In the genomic region with DNA sequence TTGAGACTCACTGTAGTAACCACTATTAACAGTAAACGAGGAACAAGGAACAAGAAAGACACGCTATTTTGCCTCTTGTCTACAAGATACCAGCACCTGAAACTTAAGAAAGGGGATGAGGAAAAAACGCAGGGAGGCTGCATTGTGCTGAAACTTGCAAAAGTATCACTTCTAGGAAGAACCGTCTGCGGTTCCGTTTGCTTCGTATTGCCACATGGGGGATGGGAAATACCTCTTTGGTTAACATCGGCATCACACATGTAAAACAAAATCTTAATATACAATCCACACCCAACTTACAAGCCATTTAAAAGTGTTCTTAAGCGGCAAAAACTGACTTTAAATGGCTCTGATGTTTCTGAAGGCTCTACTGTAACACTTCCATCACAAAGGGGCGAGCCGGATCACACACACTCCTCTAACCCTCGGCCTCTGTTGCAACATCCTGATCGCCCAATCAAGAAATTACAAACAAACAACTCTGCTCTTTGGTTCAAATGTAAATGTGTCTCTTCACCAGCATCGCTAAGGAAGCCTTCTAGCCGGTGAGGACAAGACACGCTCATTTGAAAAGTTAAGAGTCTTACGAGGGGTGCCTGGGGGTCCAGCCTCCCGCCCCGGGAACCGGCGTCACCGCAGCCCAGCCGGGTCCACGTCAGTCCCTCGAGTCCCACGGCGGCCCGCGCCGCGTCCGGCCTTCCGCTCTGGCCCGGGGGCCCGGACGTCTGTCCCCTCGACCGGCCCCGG, we compare ENCODE assay signal across 1 cellular context.
TF ChIP-seq lines count a peak whose summit lies in the region.

No MANE protein-coding gene starts in this region.

TF ChIP-seq in GM23338, 12 proteins besides CTCF, POLR2A, EP300 and RAD21 (continued from another document):
- TF ChIP-seq, protein P1, sequence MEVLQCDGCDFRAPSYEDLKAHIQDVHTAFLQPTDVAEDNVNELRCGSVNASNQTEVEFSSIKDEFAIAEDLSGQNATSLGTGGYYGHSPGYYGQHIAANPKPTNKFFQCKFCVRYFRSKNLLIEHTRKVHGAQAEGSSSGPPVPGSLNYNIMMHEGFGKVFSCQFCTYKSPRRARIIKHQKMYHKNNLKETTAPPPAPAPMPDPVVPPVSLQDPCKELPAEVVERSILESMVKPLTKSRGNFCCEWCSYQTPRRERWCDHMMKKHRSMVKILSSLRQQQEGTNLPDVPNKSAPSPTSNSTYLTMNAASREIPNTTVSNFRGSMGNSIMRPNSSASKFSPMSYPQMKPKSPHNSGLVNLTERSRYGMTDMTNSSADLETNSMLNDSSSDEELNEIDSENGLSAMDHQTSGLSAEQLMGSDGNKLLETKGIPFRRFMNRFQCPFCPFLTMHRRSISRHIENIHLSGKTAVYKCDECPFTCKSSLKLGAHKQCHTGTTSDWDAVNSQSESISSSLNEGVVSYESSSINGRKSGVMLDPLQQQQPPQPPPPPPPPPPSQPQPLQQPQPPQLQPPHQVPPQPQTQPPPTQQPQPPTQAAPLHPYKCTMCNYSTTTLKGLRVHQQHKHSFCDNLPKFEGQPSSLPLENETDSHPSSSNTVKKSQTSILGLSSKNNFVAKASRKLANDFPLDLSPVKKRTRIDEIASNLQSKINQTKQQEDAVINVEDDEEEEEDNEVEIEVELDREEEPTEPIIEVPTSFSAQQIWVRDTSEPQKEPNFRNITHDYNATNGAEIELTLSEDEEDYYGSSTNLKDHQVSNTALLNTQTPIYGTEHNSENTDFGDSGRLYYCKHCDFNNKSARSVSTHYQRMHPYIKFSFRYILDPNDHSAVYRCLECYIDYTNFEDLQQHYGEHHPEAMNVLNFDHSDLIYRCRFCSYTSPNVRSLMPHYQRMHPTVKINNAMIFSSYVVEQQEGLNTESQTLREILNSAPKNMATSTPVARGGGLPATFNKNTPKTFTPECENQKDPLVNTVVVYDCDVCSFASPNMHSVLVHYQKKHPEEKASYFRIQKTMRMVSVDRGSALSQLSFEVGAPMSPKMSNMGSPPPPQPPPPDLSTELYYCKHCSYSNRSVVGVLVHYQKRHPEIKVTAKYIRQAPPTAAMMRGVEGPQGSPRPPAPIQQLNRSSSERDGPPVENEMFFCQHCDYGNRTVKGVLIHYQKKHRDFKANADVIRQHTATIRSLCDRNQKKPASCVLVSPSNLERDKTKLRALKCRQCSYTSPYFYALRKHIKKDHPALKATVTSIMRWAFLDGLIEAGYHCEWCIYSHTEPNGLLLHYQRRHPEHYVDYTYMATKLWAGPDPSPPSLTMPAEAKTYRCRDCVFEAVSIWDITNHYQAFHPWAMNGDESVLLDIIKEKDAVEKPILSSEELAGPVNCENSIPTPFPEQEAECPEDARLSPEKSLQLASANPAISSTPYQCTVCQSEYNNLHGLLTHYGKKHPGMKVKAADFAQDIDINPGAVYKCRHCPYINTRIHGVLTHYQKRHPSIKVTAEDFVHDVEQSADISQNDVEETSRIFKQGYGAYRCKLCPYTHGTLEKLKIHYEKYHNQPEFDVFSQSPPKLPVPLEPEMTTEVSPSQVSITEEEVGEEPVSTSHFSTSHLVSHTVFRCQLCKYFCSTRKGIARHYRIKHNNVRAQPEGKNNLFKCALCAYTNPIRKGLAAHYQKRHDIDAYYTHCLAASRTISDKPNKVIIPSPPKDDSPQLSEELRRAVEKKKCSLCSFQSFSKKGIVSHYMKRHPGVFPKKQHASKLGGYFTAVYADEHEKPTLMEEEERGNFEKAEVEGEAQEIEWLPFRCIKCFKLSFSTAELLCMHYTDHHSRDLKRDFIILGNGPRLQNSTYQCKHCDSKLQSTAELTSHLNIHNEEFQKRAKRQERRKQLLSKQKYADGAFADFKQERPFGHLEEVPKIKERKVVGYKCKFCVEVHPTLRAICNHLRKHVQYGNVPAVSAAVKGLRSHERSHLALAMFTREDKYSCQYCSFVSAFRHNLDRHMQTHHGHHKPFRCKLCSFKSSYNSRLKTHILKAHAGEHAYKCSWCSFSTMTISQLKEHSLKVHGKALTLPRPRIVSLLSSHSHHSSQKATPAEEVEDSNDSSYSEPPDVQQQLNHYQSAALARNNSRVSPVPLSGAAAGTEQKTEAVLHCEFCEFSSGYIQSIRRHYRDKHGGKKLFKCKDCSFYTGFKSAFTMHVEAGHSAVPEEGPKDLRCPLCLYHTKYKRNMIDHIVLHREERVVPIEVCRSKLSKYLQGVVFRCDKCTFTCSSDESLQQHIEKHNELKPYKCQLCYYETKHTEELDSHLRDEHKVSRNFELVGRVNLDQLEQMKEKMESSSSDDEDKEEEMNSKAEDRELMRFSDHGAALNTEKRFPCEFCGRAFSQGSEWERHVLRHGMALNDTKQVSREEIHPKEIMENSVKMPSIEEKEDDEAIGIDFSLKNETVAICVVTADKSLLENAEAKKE (CRISPR knock-in tag; IDR thresholded peaks at IDR 0.05), result no peak
- TF ChIP-seq ZNF331 (CRISPR knock-in tag; IDR thresholded peaks at IDR 0.05; ENCODE audit: low read depth) (no peak), EZH2phosphoT487 (IDR thresholded peaks at IDR 0.05; ENCODE audit: unreplicated experiment) (no peak)
